18 cellular contexts compared by ENCODE assay signal in the genomic region with DNA sequence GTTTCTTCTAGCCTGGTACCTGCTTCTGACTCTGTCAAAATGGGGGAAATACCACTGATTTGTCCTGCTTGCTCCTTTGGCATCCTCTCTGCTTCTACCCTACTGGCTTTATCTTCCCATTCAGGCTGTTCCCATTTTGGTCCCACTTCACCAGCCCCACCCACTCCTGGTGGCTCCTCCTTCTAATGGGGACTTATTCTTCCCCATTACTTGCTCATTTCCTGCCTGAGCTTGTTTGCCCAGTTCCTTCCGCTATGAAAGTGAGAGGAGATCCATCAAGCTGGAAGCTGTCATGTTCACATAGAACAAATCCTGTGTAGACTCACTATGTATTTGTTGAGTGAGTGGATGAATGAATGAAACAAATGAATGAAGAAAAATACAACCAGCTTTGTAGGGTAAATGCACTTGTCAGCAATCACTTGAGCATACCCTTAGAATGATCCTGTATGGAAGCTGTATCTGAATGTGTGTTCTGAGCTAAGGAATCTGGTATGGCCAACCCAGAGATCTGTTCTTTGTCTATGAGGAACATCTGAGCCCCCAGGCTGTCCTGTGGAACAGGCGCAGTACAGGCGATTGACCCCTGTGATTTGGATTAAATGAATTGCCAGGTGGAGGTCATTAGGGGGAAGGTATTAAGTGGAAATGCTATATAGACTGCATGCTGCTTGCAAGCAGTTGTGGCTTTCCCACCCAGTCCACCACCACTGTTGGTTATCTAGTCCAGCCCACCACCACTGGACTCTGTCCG.
DNase-seq lines count a peak whose midpoint lies in the region; FAIRE-seq and TF ChIP-seq lines count a peak whose summit lies in the region.
"Had no signal": no experiment of that assay in that cellular context is flagged by ENCODE, and none has a peak within 500 bp of the region (broad histone marks: within the 10 kb centered on the region; RNA-seq: fewer than 3 reads in every experiment).

No MANE protein-coding gene starts in this region.

- DNase-seq in NCI-H748 (lab: John Stamatoyannopoulos, UW; ENCODE audit: unreplicated experiment) (peak; percentile 27), NCI-H748 treated with DMSO at 0.1 percent for 48 hours (lab: John Stamatoyannopoulos, UW) (no peak), NCI-H774 (lab: John Stamatoyannopoulos, UW) (peak; percentile 6), epithelial cell of prostate (ENCODE audit: low read depth, low spot score) (peak; percentile 31), pulmonary artery endothelial cell (ENCODE audit: low read depth, low spot score) (peak; percentile 58), GM12891 (ENCODE audit: insufficient read length, low spot score) (no peak)
- DNase-seq in CD4-positive, alpha-beta memory T cell = no peak
- DNase-seq in activated CD8-positive, alpha-beta memory T cell treated with anti-CD3 and anti-CD28 coated beads, Interleukin-2, amount 50 U/mL, for 4 hours = no peak
- DNase-seq: activated CD4-positive, alpha-beta T cell treated with anti-CD3 and anti-CD28 coated beads for 4 hours; activated naive CD8-positive, alpha-beta T cell treated with anti-CD3 and anti-CD28 coated beads, Interleukin-2, amount 50 U/mL, for 24 hours; activated T-cell treated with anti-CD3 and anti-CD28 coated beads, Interleukin-2, amount 50 U/mL, for 1 hour; DND-41; posterior cingulate gyrus; T-helper 17 cell had no signal

- no peak overlapping the region for H3K4me3 ChIP-seq in CD4-positive, alpha-beta memory T cell (ENCODE audit: low read length in 2 of 2)
- H3K4me3 ChIP-seq: thoracic aorta had no signal

- FAIRE-seq in GM12891 (lab: Jason Lieb, UNC) = no peak
- FAIRE-seq: colon, GM12892, GM19239 had no signal

- no peaks in the 10 kb centered on the region for H3K4me1 ChIP-seq in CD4-positive, alpha-beta memory T cell (ENCODE audit: insufficient read depth, low read length)

- H3K9me3 Mint-ChIP-seq in CD4-positive, alpha-beta memory T cell = no peaks in the 10 kb centered on the region
- H3K9me3 Mint-ChIP-seq: activated naive CD8-positive, alpha-beta T cell treated with anti-CD3 and anti-CD28 coated beads, Interleukin-2, amount 50 U/mL, for 24 hours had no signal

- CTCF ChIA-PET in CD4-positive, alpha-beta memory T cell (lab: Charles Lee; ENCODE audit: partially characterized antibody) = no interaction called here

- POLR2A ChIA-PET in CD4-positive, alpha-beta memory T cell (lab: Charles Lee; ENCODE audit: partially characterized antibody) = no interaction called here

- intact Hi-C loops in CD4-positive, alpha-beta memory T cell (cut with micrococcal nuclease) = no loop called here

- H3K4me1 Mint-ChIP-seq in CD4-positive, alpha-beta memory T cell = peaks cover 0 to 2% (median 0%) of the 10 kb centered on the region in 4 donors
- H3K4me1 Mint-ChIP-seq: activated naive CD8-positive, alpha-beta T cell treated with anti-CD3 and anti-CD28 coated beads, Interleukin-2, amount 50 U/mL, for 24 hours; T-helper 17 cell had no signal

- H3K27ac ChIP-seq in epithelial cell of prostate = peak overlapping the region; percentile 2
- no peak overlapping the region for H3K27ac ChIP-seq in CD4-positive, alpha-beta memory T cell (ENCODE audit: low read depth, low read length)
- H3K27ac ChIP-seq: thoracic aorta had no signal

- no peak overlapping the region for H3K27ac Mint-ChIP-seq in CD4-positive, alpha-beta memory T cell
- H3K27ac Mint-ChIP-seq: activated naive CD8-positive, alpha-beta T cell treated with anti-CD3 and anti-CD28 coated beads, Interleukin-2, amount 50 U/mL, for 24 hours; T-helper 17 cell had no signal

- peaks cover 0 to 4% of the 10 kb centered on the region in 2 donors for H3K27me3 Mint-ChIP-seq in CD4-positive, alpha-beta memory T cell

- no peaks in the 10 kb centered on the region for H3K36me3 ChIP-seq in CD4-positive, alpha-beta memory T cell (ENCODE audit: insufficient read depth, low read length)
- H3K36me3 ChIP-seq: thoracic aorta had no signal

- TF ChIP-seq POLR2A in GM12891 (IDR thresholded peaks at IDR 0.05; ENCODE audit: low read depth, low read length) = no peak

- H3K36me3 Mint-ChIP-seq in CD4-positive, alpha-beta memory T cell = no peaks in the 10 kb centered on the region

- no peaks in the 10 kb centered on the region for H3K9me3 ChIP-seq in CD4-positive, alpha-beta memory T cell (ENCODE audit: control insufficient read depth in 1 of 2, low read length in 2 of 2)
- H3K9me3 ChIP-seq: thoracic aorta had no signal

- H3K27me3 ChIP-seq in CD4-positive, alpha-beta memory T cell (ENCODE audit: insufficient read depth, low read length) = no peaks in the 10 kb centered on the region

- H3K4me3 Mint-ChIP-seq in CD4-positive, alpha-beta memory T cell = no peak overlapping the region
- H3K4me3 Mint-ChIP-seq: activated naive CD8-positive, alpha-beta T cell treated with anti-CD3 and anti-CD28 coated beads, Interleukin-2, amount 50 U/mL, for 24 hours; T-helper 17 cell had no signal

TF ChIP-seq in GM12891, 5 proteins besides CTCF, POLR2A, EP300 and RAD21:
- TF ChIP-seq POU2F2 (IDR thresholded peaks at IDR 0.05; ENCODE audit: low read depth, low read length) (no peak), SPI1 (IDR thresholded peaks at IDR 0.05; ENCODE audit: low read depth, low read length) (no peak), POLR2AphosphoS5 (IDR thresholded peaks at IDR 0.05; ENCODE audit: low read depth, low read length) (no peak), TAF1 (IDR thresholded peaks at IDR 0.05; ENCODE audit: low read depth, low read length) (no peak), PAX5 (IDR thresholded peaks at IDR 0.05; ENCODE audit: insufficient read depth, low read length, severe bottlenecking) (no peak)

Comparison
In these comparisons a context has a peak if more than half of its experiments do, and no peak if none do; other contexts are left out.
1. DNase-seq: peak in NCI-H748 (single experiment), NCI-H774 (single experiment), epithelial cell of prostate (single experiment) and pulmonary artery endothelial cell (single experiment); none in NCI-H748 treated with DMSO at 0.1 percent for 48 hours (single experiment), GM12891 (single experiment), CD4-positive, alpha-beta memory T cell (0 of 5) and activated CD8-positive, alpha-beta memory T cell treated with anti-CD3 and anti-CD28 coated beads, Interleukin-2, amount 50 U/mL, for 4 hours (single experiment).